In genomic region chr10:124605001-124605370, GRCh38 we compare ENCODE assay signal across 16 cellular contexts.
DNase-seq lines count a peak whose midpoint lies in the region; ATAC-seq lines count a peak whose summit lies in the region.
"Had no signal": no experiment of that assay in that cellular context is flagged by ENCODE, and none has a peak within 500 bp of the region (broad histone marks: within the 10 kb centered on the region; RNA-seq: fewer than 3 reads in every experiment).

No MANE protein-coding gene starts in this region.

- H3K27me3 Mint-ChIP-seq in central memory CD8-positive, alpha-beta T cell: no peaks in the 10 kb centered on the region
- H3K27me3 Mint-ChIP-seq in stimulated activated memory B cell treated with anti-CD40 and anti-IgM and Interleukin-4, amounts not matched to agents 10 μg/mL and 1 μg/mL and 100 μg/mL, for 72 hours: no peaks in the 10 kb centered on the region
- H3K27me3 Mint-ChIP-seq: activated CD4-positive, alpha-beta T cell treated with anti-CD3 and anti-CD28 coated beads for 36 hours had no signal

- H3K36me3 Mint-ChIP-seq in central memory CD8-positive, alpha-beta T cell (ENCODE audit: insufficient read depth): peaks cover 16% of the 10 kb centered on the region
- H3K36me3 Mint-ChIP-seq in stimulated activated memory B cell treated with anti-CD40 and anti-IgM and Interleukin-4, amounts not matched to agents 10 μg/mL and 1 μg/mL and 100 μg/mL, for 72 hours: no peaks in the 10 kb centered on the region

- no peaks in the 10 kb centered on the region for H3K9me3 Mint-ChIP-seq in central memory CD8-positive, alpha-beta T cell
- no peaks in the 10 kb centered on the region for H3K9me3 Mint-ChIP-seq in stimulated activated memory B cell treated with anti-CD40 and anti-IgM and Interleukin-4, amounts not matched to agents 10 μg/mL and 1 μg/mL and 100 μg/mL, for 72 hours
- H3K9me3 Mint-ChIP-seq: dendritic cell treated with granulocyte-macrophage colony-stimulating factor and Interleukin-4, amounts not matched to agents 40 ng/mL and 50 ng/mL, for 4 days; T-helper 2 cell treated with Interferon-gamma antibody and Interleukin-4, amounts not matched to agents 5 μg/mL and 100 μg/mL, for 36 hours had no signal

- no peak for ATAC-seq in central memory CD8-positive, alpha-beta T cell (replicated peaks; ENCODE audit: extremely low read depth, poor library complexity, severe bottlenecking)
- no peak for ATAC-seq in stimulated activated memory B cell treated with anti-CD40 and anti-IgM and Interleukin-4, amounts not matched to agents 10 μg/mL and 1 μg/mL and 100 μg/mL, for 72 hours
- ATAC-seq in HG03354 (IDR thresholded peaks at IDR 0.05; ENCODE audit: poor library complexity, severe bottlenecking, unreplicated experiment) (no peak), GM21515 (IDR thresholded peaks at IDR 0.05; ENCODE audit: unreplicated experiment) (no peak)
- ATAC-seq: activated CD4-positive, alpha-beta T cell treated with anti-CD3 and anti-CD28 coated beads for 36 hours had no signal

- H3K4me1 Mint-ChIP-seq in central memory CD8-positive, alpha-beta T cell: peaks cover 12% of the 10 kb centered on the region
- peaks cover 67% of the 10 kb centered on the region for H3K4me1 Mint-ChIP-seq in stimulated activated memory B cell treated with anti-CD40 and anti-IgM and Interleukin-4, amounts not matched to agents 10 μg/mL and 1 μg/mL and 100 μg/mL, for 72 hours

- DNase-seq in NAMALWA (ENCODE audit: low spot score) (peak; percentile 63), midbrain (lab: John Stamatoyannopoulos, UW) (peak; percentile 86), RPMI8226 (no peak)
- no peak for DNase-seq in central memory CD8-positive, alpha-beta T cell (ENCODE audit: low spot score in 2 of 2)
- DNase-seq: activated CD4-positive, alpha-beta T cell treated with anti-CD3 and anti-CD28 coated beads for 36 hours; activated CD8-positive, alpha-beta memory T cell treated with anti-CD3 and anti-CD28 coated beads, Interleukin-2, amount 50 U/mL, for 4 hours; activated gamma-delta T cell; DMS 273 treated with DMSO at 0.1 percent for 48 hours; kidney glomerular epithelial cell; NCI-H446; SHP77 had no signal

- no peak overlapping the region for H3K4me3 Mint-ChIP-seq in central memory CD8-positive, alpha-beta T cell
- peak overlapping the region; percentile 10 for H3K4me3 Mint-ChIP-seq in stimulated activated memory B cell treated with anti-CD40 and anti-IgM and Interleukin-4, amounts not matched to agents 10 μg/mL and 1 μg/mL and 100 μg/mL, for 72 hours
- H3K4me3 Mint-ChIP-seq: activated CD4-positive, alpha-beta T cell treated with anti-CD3 and anti-CD28 coated beads for 36 hours; dendritic cell treated with granulocyte-macrophage colony-stimulating factor and Interleukin-4, amounts not matched to agents 40 ng/mL and 50 ng/mL, for 4 days; T-helper 2 cell treated with Interferon-gamma antibody and Interleukin-4, amounts not matched to agents 5 μg/mL and 100 μg/mL, for 36 hours had no signal

- peak overlapping the region; percentile 64 for H3K27ac Mint-ChIP-seq in central memory CD8-positive, alpha-beta T cell (ENCODE audit: low read depth)
- H3K27ac Mint-ChIP-seq in stimulated activated memory B cell treated with anti-CD40 and anti-IgM and Interleukin-4, amounts not matched to agents 10 μg/mL and 1 μg/mL and 100 μg/mL, for 72 hours: peak overlapping the region; percentile 88
- H3K27ac Mint-ChIP-seq: activated CD4-positive, alpha-beta T cell treated with anti-CD3 and anti-CD28 coated beads for 36 hours; dendritic cell treated with granulocyte-macrophage colony-stimulating factor and Interleukin-4, amounts not matched to agents 40 ng/mL and 50 ng/mL, for 4 days; T-helper 2 cell treated with Interferon-gamma antibody and Interleukin-4, amounts not matched to agents 5 μg/mL and 100 μg/mL, for 36 hours had no signal

Comparison
In these comparisons a context has a peak if more than half of its experiments do, and no peak if none do; other contexts are left out.
1. DNase-seq: peak in NAMALWA (single experiment) and midbrain (single experiment); none in central memory CD8-positive, alpha-beta T cell (0 of 2) and RPMI8226 (single experiment).